20 cellular contexts compared by ENCODE assay signal in the genomic region with DNA sequence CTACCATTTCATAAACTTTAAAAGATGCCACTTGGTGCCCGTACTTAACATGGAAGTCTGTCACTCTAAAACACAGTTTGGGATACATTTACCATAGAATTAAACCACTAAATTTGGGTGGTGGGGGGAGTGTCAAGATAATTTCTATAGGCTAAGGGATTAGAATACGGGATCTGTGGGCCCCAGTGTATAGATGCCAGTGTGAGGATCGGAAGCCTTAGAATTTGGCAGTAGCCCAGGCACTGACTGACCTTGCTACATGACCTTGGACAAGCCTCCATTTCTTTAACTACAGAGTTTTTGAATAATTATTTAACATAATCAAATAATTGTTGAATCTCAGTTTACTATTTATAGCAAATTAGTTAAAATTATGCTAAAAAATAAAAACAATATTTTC.
DNase-seq lines count a peak whose midpoint lies in the region; ATAC-seq, FAIRE-seq and TF ChIP-seq lines count a peak whose summit lies in the region.
"Had no signal": no experiment of that assay in that cellular context is flagged by ENCODE, and none has a peak within 500 bp of the region (broad histone marks: within the 10 kb centered on the region; RNA-seq: fewer than 3 reads in every experiment).

No MANE protein-coding gene starts in this region.

- intact Hi-C loops in left ventricle myocardium inferior (cut with micrococcal nuclease) (no loop called here), Right ventricle myocardium superior (cut with DNase I) (no loop called here), upper lobe of right lung (cut with DNase I) (no loop called here), left lung (cut with DNase I) (no loop called here)

- no peak overlapping the region for H3K9ac ChIP-seq in HUES6 (ENCODE audit: low read length)

- H3K4me3 ChIP-seq in left ventricle myocardium inferior (no peak overlapping the region), HUES6 (ENCODE audit: low read depth, low read length) (peak overlapping the region; percentile 34; the same call in 1 of the 2 replicates), upper lobe of right lung (no peak overlapping the region), left lung (no peak overlapping the region)
- H3K4me3 ChIP-seq: A549, GM12878 had no signal

- H3K27me3 ChIP-seq in left ventricle myocardium inferior (ENCODE audit: low read depth) = no peaks in the 10 kb centered on the region
- no peaks in the 10 kb centered on the region for H3K27me3 ChIP-seq in HUES6 (ENCODE audit: control insufficient read depth, insufficient read depth, low read length)
- no peaks in the 10 kb centered on the region for H3K27me3 ChIP-seq in upper lobe of right lung
- H3K27me3 ChIP-seq in left lung = no peaks in the 10 kb centered on the region

- ATAC-seq in Right ventricle myocardium superior (ENCODE audit: poor library complexity) (no peak), upper lobe of right lung (no peak), left lung (no peak)
- ATAC-seq: A549; CD8-positive, alpha-beta T cell; GM12878 had no signal

- H3K27ac ChIP-seq in left ventricle myocardium inferior (replicated peaks) (peak overlapping the region; percentile 80), HUES6 (ENCODE audit: low read depth, low read length) (peak overlapping the region; percentile 56; the same call in 1 of the 2 replicates), upper lobe of right lung (no peak overlapping the region), left lung (no peak overlapping the region)
- H3K27ac ChIP-seq: 22Rv1, A549 had no signal

- TF ChIP-seq CTCF in left ventricle myocardium inferior (IDR thresholded peaks at IDR 0.05; ENCODE audit: borderline replicate concordance) (no peak), upper lobe of right lung (IDR thresholded peaks at IDR 0.05) (no peak), left lung (IDR thresholded peaks at IDR 0.05) (no peak)

- H3K9me3 ChIP-seq in left ventricle myocardium inferior (replicated peaks) (peaks cover 14% of the 10 kb centered on the region), HUES6 (ENCODE audit: control insufficient read depth, insufficient read depth, low read depth, low read length) (peaks cover 4% of the 10 kb centered on the region; the same call in 1 of the 2 replicates), upper lobe of right lung (no peaks in the 10 kb centered on the region), left lung (peaks cover 0 to 11% of the 10 kb centered on the region in 2 donors)
- H3K9me3 ChIP-seq: A549 had no signal

- DNase-seq in left ventricle myocardium inferior (no peak), Right ventricle myocardium superior (no peak), frontal cortex (ENCODE audit: low spot score in 2 of 2) (no peak), HUDEP-2 (lab: John Stamatoyannopoulos, UW; ENCODE audit: unreplicated experiment in 76 of 76) (no peak), upper lobe of right lung (no peak), left lung (no peak), pons (ENCODE audit: low spot score) (no peak)
- DNase-seq: AML-193; Calu3; CD8-positive, alpha-beta T cell; DMS 273 treated with DMSO at 0.1 percent for 48 hours; DMS53; DND-41; EL; KG1 had no signal

- H3K36me3 ChIP-seq in left ventricle myocardium inferior (no peaks in the 10 kb centered on the region), HUES6 (ENCODE audit: control insufficient read depth, insufficient read depth, low read length) (no peaks in the 10 kb centered on the region), upper lobe of right lung (no peaks in the 10 kb centered on the region), left lung (no peaks in the 10 kb centered on the region)

- peak; percentile 42 for FAIRE-seq in frontal cortex (lab: Jason Lieb, UNC)
- FAIRE-seq: A549, GM12878, H54 had no signal

- H3K4me1 ChIP-seq in left ventricle myocardium inferior (peaks cover 59% of the 10 kb centered on the region), HUES6 (ENCODE audit: control insufficient read depth, insufficient read depth, low read length) (peaks cover 61% of the 10 kb centered on the region), upper lobe of right lung (no peaks in the 10 kb centered on the region), left lung (no peaks in the 10 kb centered on the region)
- H3K4me1 ChIP-seq: A549 had no signal

Comparison
In these comparisons a context has a peak if more than half of its experiments do, and no peak if none do; other contexts are left out.
1. H3K27ac ChIP-seq: peak in left ventricle myocardium inferior (single experiment) and HUES6 (single experiment); none in upper lobe of right lung (single experiment) and left lung (0 of 2).